ENCODE assay signal across 17 cellular contexts in genomic region chr5:139873033-139873794, GRCh38.
DNase-seq lines count a peak whose midpoint lies in the region; FAIRE-seq and TF ChIP-seq lines count a peak whose summit lies in the region.
"Had no signal": no experiment of that assay in that cellular context is flagged by ENCODE, and none has a peak within 500 bp of the region (broad histone marks: within the 10 kb centered on the region; RNA-seq: fewer than 3 reads in every experiment).

No MANE protein-coding gene starts in this region.

- POLR2A ChIA-PET in RWPE1 (lab: Yijun Ruan, JAX; ENCODE audit: low non-redundant PET), result no interaction called here

- FAIRE-seq in H54 (lab: Jason Lieb, UNC), result no peak

- no peak for TF ChIP-seq POLR2A in H54 (IDR thresholded peaks at IDR 0.05; ENCODE audit: low read depth, low read length)

- H3K4me3 ChIP-seq in foreskin fibroblast (ENCODE audit: low read depth in 1 of 2, low read length in 2 of 2), result no peak overlapping the region
- H3K4me3 ChIP-seq: SJSA1 had no signal

- TF ChIP-seq CTCF in RWPE1 (conservative IDR thresholded peaks at IDR 0.05; ENCODE audit: low read depth) (no peak), foreskin fibroblast (IDR thresholded peaks at IDR 0.05; ENCODE audit: low read depth, low read length) (no peak)

- H3K27ac ChIP-seq in RWPE1 (peak overlapping the region; percentile 24), temporal lobe (ENCODE audit: low read depth, low read length) (peak overlapping the region; percentile 22)
- H3K27ac ChIP-seq: 22Rv1, SJSA1 had no signal

- CTCF ChIA-PET in RWPE1 (lab: Yijun Ruan, JAX), result interaction anchor here (0.6 to 3.2 kb wide), 6 partner anchors 15 to 251 kb away, joined by 3 to 14 read pairs (median 5); no protein-coding TSS in a partner anchor

- peak; percentile 4 to 50 (median 5) for DNase-seq in NCI-H1417 (lab: John Stamatoyannopoulos, UW)
- DNase-seq in NCI-H1417 treated with DMSO at 0.1 percent for 48 hours (lab: John Stamatoyannopoulos, UW), result no peak
- no peak for DNase-seq in RWPE1 (ENCODE audit: low spot score)
- peak; percentile 6 to 48 for DNase-seq in foreskin fibroblast
- DNase-seq in H54 (ENCODE audit: insufficient read length, low spot score), result no peak
- no peak for DNase-seq in activated T-cell treated with anti-CD3 and anti-CD28 coated beads for 4 hours
- DNase-seq in activated CD4-positive, alpha-beta T cell treated with anti-CD3 and anti-CD28 coated beads for 48 hours, result no peak
- DNase-seq: CD4-positive, alpha-beta T cell; NCI-H1092; NCI-H1694; NCI-H2107; NCI-H510A; NCI-H774; PC-3 had no signal

Comparison
In these comparisons a context has a peak if more than half of its experiments do, and no peak if none do; other contexts are left out.
1. DNase-seq: peak in NCI-H1417 (3 of 3) and foreskin fibroblast (2 of 2); none in NCI-H1417 treated with DMSO at 0.1 percent for 48 hours (single experiment), RWPE1 (single experiment), H54 (single experiment), activated T-cell treated with anti-CD3 and anti-CD28 coated beads for 4 hours (single experiment) and activated CD4-positive, alpha-beta T cell treated with anti-CD3 and anti-CD28 coated beads for 48 hours (single experiment).